ENCODE assay signal across 16 cellular contexts in genomic region chr3:127000128-127000527, GRCh38. TPM values are rescaled to one million over a fixed set of nuclear protein-coding genes. Genes with fewer than 3 reads are reported as not detected.
DNase-seq lines count a peak whose midpoint lies in the region; ATAC-seq, FAIRE-seq and TF ChIP-seq lines count a peak whose summit lies in the region.
"Had no signal": no experiment of that assay in that cellular context is flagged by ENCODE, and none has a peak within 500 bp of the region (broad histone marks: within the 10 kb centered on the region; RNA-seq: fewer than 3 reads in every experiment).

No MANE protein-coding gene starts in this region.

- CTCF ChIA-PET in Calu3 (lab: Charles Lee), result no interaction called here
- CTCF ChIA-PET in H1 (lab: Charles Lee; ENCODE audit: partially characterized antibody), result interaction anchor here (1.0 to 1.6 kb wide), 2 partner anchors 32 to 321 kb away, joined by 3 read pairs; no protein-coding TSS in a partner anchor
- CTCF ChIA-PET in T-cell (lab: Charles Lee), result no interaction called here

- intact Hi-C loops in Calu3 (cut with micrococcal nuclease; ENCODE audit: unreplicated experiment), result no loop called here

- BruUV-seq in Calu3 (replicated peaks; lab: Mats Ljungman, UMichigan), result no TSS peak

- H3K27me3 Mint-ChIP-seq in Calu3 (ENCODE audit: unreplicated experiment) (no peaks in the 10 kb centered on the region), endothelial cell (ENCODE audit: unreplicated experiment) (peaks cover 9% of the 10 kb centered on the region), T-cell (no peaks in the 10 kb centered on the region)

- peak overlapping the region; percentile 29; the same call in 1 of the 2 replicates for H3K27ac ChIP-seq in H1 (ENCODE audit: low read depth, low read length)
- H3K27ac ChIP-seq: A549 had no signal

- no peak for TF ChIP-seq EP300 in H1 (IDR thresholded peaks at IDR 0.05; ENCODE audit: borderline replicate concordance in 1 of 2, low read depth in 2 of 2, low read length in 2 of 2)

- no peak for TF ChIP-seq RAD21 in H1 (IDR thresholded peaks at IDR 0.05 in 1 of 2, conservative IDR thresholded peaks at IDR 0.05 in 1 of 2; ENCODE audit: low read depth in 2 of 2, low read length in 2 of 2)

- TF ChIP-seq CTCF in Calu3 (IDR thresholded peaks at IDR 0.05; ENCODE audit: unreplicated experiment) (no peak), H1 (IDR thresholded peaks at IDR 0.05; ENCODE audit: control extremely low read depth in 1 of 3, insufficient read depth in 1 of 3, low read depth in 1 of 3, low read length in 3 of 3) (no peak), endothelial cell (IDR thresholded peaks at IDR 0.05; ENCODE audit: unreplicated experiment) (no peak)

- no peaks in the 10 kb centered on the region for H3K27me3 ChIP-seq in H1 (replicated peaks in 1 of 4; ENCODE audit: control insufficient read depth in 3 of 4, extremely low read depth in 1 of 4, insufficient read depth in 3 of 4, low read length in 3 of 4)

- no peak overlapping the region for H2AFZ ChIP-seq in H1 (ENCODE audit: low read length)

- no peak overlapping the region for H3K4me2 ChIP-seq in H1 (ENCODE audit: insufficient read depth in 1 of 2, low read depth in 2 of 2, low read length in 2 of 2)
- H3K4me2 ChIP-seq: A549 had no signal

- no peak for FAIRE-seq in H1 (lab: Jason Lieb, UNC)
- FAIRE-seq: A549, GM12891 had no signal

- no peaks in the 10 kb centered on the region for H3K23me2 ChIP-seq in H1 (ENCODE audit: low read depth, low read length)

- 81% methylated on average over 10 of the region's 15 CpGs; no CpG with 5 or more reads in 1 of the 2 experiments for WGBS in H1 (ENCODE audit: extremely low coverage in 1 of 2, insufficient coverage in 1 of 2, insufficient read length in 1 of 2, insufficient replicate concordance in 2 of 2, low coverage in 1 of 2, low lambda C conversion rate in 2 of 2, missing lambda C conversion rate in 1 of 2), 2 experiments

- no peak overlapping the region for H3K23ac ChIP-seq in H1 (ENCODE audit: insufficient read length)

- H2AK5ac ChIP-seq in H1 (ENCODE audit: low read depth, low read length), result no peak overlapping the region; the same call in 1 of the 2 replicates

- H3K4ac ChIP-seq in H1 (replicated peaks; ENCODE audit: insufficient read length, low read depth, low read length), result no peak overlapping the region

- H2BK5ac ChIP-seq in H1 (ENCODE audit: low read depth, low read length), result no peak overlapping the region

- H4K5ac ChIP-seq in H1 (ENCODE audit: insufficient read length, low read depth, low read length), result no peak overlapping the region

- H3K27ac Mint-ChIP-seq in Calu3 (ENCODE audit: unreplicated experiment) (peak overlapping the region; percentile 52), endothelial cell (ENCODE audit: unreplicated experiment) (no peak overlapping the region), T-cell (no peak overlapping the region)

- H3K9me3 ChIP-seq in H1 (ENCODE audit: insufficient read depth in 2 of 2, low read depth in 1 of 2, low read length in 1 of 2), result no peaks in the 10 kb centered on the region
- H3K9me3 ChIP-seq: A549 had no signal

- peaks cover 0 to 2% (median 0%) of the 10 kb centered on the region in 4 experiments; a peak in 1 of 8 replicates for H3K36me3 ChIP-seq in H1 (ENCODE audit: control insufficient read depth in 2 of 4, insufficient read depth in 4 of 4, low read length in 3 of 4)

- H3K18ac ChIP-seq in H1 (ENCODE audit: extremely low read depth, low read length), result no peak overlapping the region

- H3K14ac ChIP-seq in H1 (ENCODE audit: insufficient read length), result no peak overlapping the region

- H3K9ac ChIP-seq in H1 (replicated peaks in 1 of 4; ENCODE audit: extremely low read depth in 1 of 4, low read depth in 3 of 4, low read length in 3 of 4), result no peak overlapping the region

- no peak for ATAC-seq in T-cell (replicated peaks in 1 of 4)
- ATAC-seq: A549 had no signal

- peaks cover 44% of the 10 kb centered on the region for H3K4me1 Mint-ChIP-seq in Calu3 (ENCODE audit: low read depth, unreplicated experiment)
- H3K4me1 Mint-ChIP-seq in endothelial cell (ENCODE audit: unreplicated experiment), result peaks cover 11% of the 10 kb centered on the region
- peaks cover 0 to 11% (median 0%) of the 10 kb centered on the region in 3 donors for H3K4me1 Mint-ChIP-seq in T-cell

- H4K8ac ChIP-seq in H1 (ENCODE audit: extremely low read depth, insufficient read depth, low read length), result no peak overlapping the region

- H3K9me3 Mint-ChIP-seq in Calu3 (ENCODE audit: low read depth, unreplicated experiment) (no peaks in the 10 kb centered on the region), endothelial cell (ENCODE audit: unreplicated experiment) (no peaks in the 10 kb centered on the region), T-cell (no peaks in the 10 kb centered on the region)

- peaks cover 51% of the 10 kb centered on the region for H3K36me3 Mint-ChIP-seq in Calu3 (ENCODE audit: insufficient read depth, unreplicated experiment)
- H3K36me3 Mint-ChIP-seq in endothelial cell (ENCODE audit: low read depth, unreplicated experiment), result no peaks in the 10 kb centered on the region
- H3K36me3 Mint-ChIP-seq in T-cell, result no peaks in the 10 kb centered on the region

- H3K4me3 Mint-ChIP-seq in Calu3 (ENCODE audit: low read depth, unreplicated experiment), result no peak overlapping the region
- no peak overlapping the region for H3K4me3 Mint-ChIP-seq in endothelial cell (ENCODE audit: unreplicated experiment)
- no peak overlapping the region for H3K4me3 Mint-ChIP-seq in T-cell

- no peak overlapping the region for H2BK20ac ChIP-seq in H1 (ENCODE audit: low read length)

- H3K79me2 ChIP-seq in H1 (ENCODE audit: control insufficient read depth in 1 of 2, insufficient read depth in 2 of 2, low read length in 2 of 2), result peaks cover 0 to 41% of the 10 kb centered on the region in 2 experiments; a peak in 2 of 4 replicates

- peaks cover 0 to 20% (median 14%) of the 10 kb centered on the region in 4 experiments; a peak in 6 of 7 replicates for H3K4me1 ChIP-seq in H1 (replicated peaks in 1 of 4; ENCODE audit: control insufficient read depth in 3 of 4, insufficient read depth in 4 of 4, low read length in 3 of 4)
- H3K4me1 ChIP-seq: A549 had no signal

- H2BK12ac ChIP-seq in H1 (ENCODE audit: low read depth, low read length), result 0 out of 2 replicates have a peak overlapping the region, but pooled peaks have one; percentile 75

- peaks cover 21% of the 10 kb centered on the region for H3K79me1 ChIP-seq in H1 (ENCODE audit: low read depth, low read length)

- H2BK15ac ChIP-seq in H1 (ENCODE audit: low read length), result no peak overlapping the region

- DNase-seq in Calu3 (no peak), NCI-H524 (lab: John Stamatoyannopoulos, UW) (peak; percentile 43 to 84), H1 (ENCODE audit: low read depth in 1 of 2, low spot score in 2 of 2) (no peak), skeletal muscle cell (ENCODE audit: low read depth) (peak; percentile 43), endothelial cell (ENCODE audit: low spot score) (no peak), HT-29 (ENCODE audit: low spot score) (no peak), T-helper 9 cell (no peak), T-cell (no peak)
- DNase-seq: GF-D8, H7, Kasumi-1, NCI-H1105, NCI-H187, OCI-M1 had no signal

- POLR2A ChIA-PET in H1 (lab: Charles Lee; ENCODE audit: partially characterized antibody), result interaction anchor here (1.6 to 2.7 kb wide), 2 partner anchors 11 to 15 kb away, joined by 3 to 9 read pairs; no protein-coding TSS in a partner anchor
- POLR2A ChIA-PET in T-cell (lab: Charles Lee), result no interaction called here

- H4K20me1 ChIP-seq in H1 (replicated peaks in 1 of 2; ENCODE audit: control insufficient read depth in 1 of 2, insufficient read depth in 2 of 2, low read length in 2 of 2), result peaks cover 15 to 39% of the 10 kb centered on the region in 2 experiments

- H3K56ac ChIP-seq in H1 (replicated peaks; ENCODE audit: insufficient read length, low read depth, low read length), result no peak overlapping the region

- no peak for TF ChIP-seq POLR2A in H1 (IDR thresholded peaks at IDR 0.05; ENCODE audit: control extremely low read depth in 1 of 2, low read depth in 2 of 2, low read length in 2 of 2)

- H3K4me3 ChIP-seq in H1 (ENCODE audit: extremely low read depth in 1 of 4, insufficient read depth in 2 of 4, low read depth in 3 of 4, low read length in 4 of 4) (no peak overlapping the region), skeletal muscle cell (ENCODE audit: low read depth, low read length) (no peak overlapping the region)
- H3K4me3 ChIP-seq: A549 had no signal

- H2BK120ac ChIP-seq in H1 (replicated peaks; ENCODE audit: low read depth, low read length), result no peak overlapping the region

- H4K91ac ChIP-seq in H1 (replicated peaks; ENCODE audit: insufficient read length, low read length), result no peak overlapping the region

TF ChIP-seq in H1, 55 proteins besides CTCF, POLR2A, EP300 and RAD21:
- TF ChIP-seq TBP (IDR thresholded peaks at IDR 0.05; ENCODE audit: low read depth, low read length), result no peak
- no peak for TF ChIP-seq MAFK (IDR thresholded peaks at IDR 0.05; ENCODE audit: low read depth, low read length)
- TF ChIP-seq ATF3 (IDR thresholded peaks at IDR 0.05; ENCODE audit: insufficient read depth, low read depth, low read length), result no peak

RNA-seq across cellular contexts. Expression of gene PLXNA1, which starts 17.2 kb away (rescaled TPM):
- total RNA-seq in Calu3 (2022) (81.1 and 84.3 TPM in 2 replicates), endothelial cell (ENCODE audit: unreplicated experiment) (31.8 TPM), T-cell (10 to 100 TPM; 10.9 to 16.9 (median 16.0) TPM)
- total RNA-seq in H1 (2021; fragmentation: NEBNext Ultra II Directional; extraction: Animal tissue kit (Norgen Biotek cat#: 25700)), result 47.5 and 50.8 TPM in 2 replicates
- 54.9 and 81.4 TPM in 2 replicates for polyA plus RNA-seq in H1 (2011; rRNA removed)
- polyA plus RNA-seq in H1 (2011; cell fraction: cytosol; rRNA removed), result 51.2 TPM
- polyA plus RNA-seq in H1 (2011; cell fraction: nucleus; rRNA removed), result 191 TPM
- polyA plus RNA-seq in H1 (2012, experiment 1 of 2), result 36.1 to 53.1 TPM (median 42.4 TPM) in 4 replicates
- polyA plus RNA-seq in H1 (2012, experiment 2 of 2), result 26.1 TPM
- polyA plus RNA-seq in H1 (2013, experiment 1 of 2), result 40.4 TPM
- 38.5 TPM for polyA plus RNA-seq in H1 (2013, experiment 2 of 2)
- polyA minus RNA-seq in H1 (2011; rRNA and poly(A)+ RNA removed), result 104 and 131 TPM in 2 replicates
- polyA minus RNA-seq in H1 (2011; cell fraction: cytosol; rRNA and poly(A)+ RNA removed), result 53.8 TPM
- 70.5 TPM for polyA minus RNA-seq in H1 (2011; cell fraction: nucleus; rRNA and poly(A)+ RNA removed)
- 92.8 and 103 TPM in 2 replicates for total RNA-seq in HT-29 (2014; rRNA removed; shearing (Covaris generic))

Comparison
In these comparisons a context has a peak if more than half of its experiments do, and no peak if none do; other contexts are left out.
1. DNase-seq: peak in NCI-H524 (2 of 2) and skeletal muscle cell (single experiment); none in Calu3 (single experiment), H1 (0 of 2), endothelial cell (single experiment), HT-29 (single experiment), T-helper 9 cell (single experiment) and T-cell (0 of 34).